Comparison of ENCODE assay signal across 8 cellular contexts in the genomic region with DNA sequence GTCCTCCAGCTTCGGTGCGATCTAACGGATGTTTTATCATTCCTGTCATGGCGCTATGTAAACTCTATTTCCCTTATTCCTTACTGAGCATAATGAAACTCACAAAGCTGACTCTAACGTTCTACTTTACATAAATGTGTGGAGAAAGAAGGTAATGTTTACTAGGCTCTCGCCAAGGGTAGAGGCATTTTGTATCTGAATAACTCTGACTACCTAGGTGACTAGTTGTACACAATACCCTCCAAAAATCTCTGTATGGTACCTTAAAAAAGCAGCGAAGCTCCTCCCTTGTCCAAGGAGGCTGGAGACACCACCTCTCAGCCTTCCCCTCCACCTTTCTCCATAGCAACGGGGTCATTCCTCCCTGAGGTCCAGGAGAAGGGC. TPM values are rescaled to one million over a fixed set of nuclear protein-coding genes. Genes with fewer than 3 reads are reported as not detected.
DNase-seq lines count a peak whose midpoint lies in the region; ATAC-seq and TF ChIP-seq lines count a peak whose summit lies in the region.

No MANE protein-coding gene starts in this region.

- peaks cover 10% of the 10 kb centered on the region for H3K79me1 ChIP-seq in mesendoderm (ENCODE audit: low read length)

- H3K4ac ChIP-seq in mesendoderm (ENCODE audit: low read depth, low read length) = no peak overlapping the region

- H3K9me3 ChIP-seq in OCI-LY3 (ENCODE audit: insufficient read depth, low read length) = 0 out of 2 replicates have a peak, but pooled peaks cover 2% of the 10 kb centered on the region
- peaks cover 0 to 66% (median 46%) of the 10 kb centered on the region in 8 donors for H3K9me3 ChIP-seq in spleen

- H3K4me2 ChIP-seq in OCI-LY3 (ENCODE audit: low read length) = peak overlapping the region; percentile 72
- no peak overlapping the region for H3K4me2 ChIP-seq in mesendoderm (ENCODE audit: low read length)

- H2BK15ac ChIP-seq in mesendoderm (replicated peaks; ENCODE audit: low read depth) = no peak overlapping the region

- no peak for TF ChIP-seq POLR2A in spleen (IDR thresholded peaks at IDR 0.05)

- H2AK5ac ChIP-seq in mesendoderm (ENCODE audit: low read length) = no peak overlapping the region

- H3K18ac ChIP-seq in mesendoderm (ENCODE audit: low read length) = no peak overlapping the region

- ATAC-seq in GM19397 (IDR thresholded peaks at IDR 0.05; ENCODE audit: unreplicated experiment) (peak; percentile 21), HG02885 (IDR thresholded peaks at IDR 0.05; ENCODE audit: poor library complexity, unreplicated experiment) (no peak)

- WGBS in spleen, 5 donors = 56 to 67% (median 60%) methylated on average over 7 to 8 of the region's 8 CpGs
- WGBS in mesendoderm (ENCODE audit: extremely low coverage, insufficient coverage, low lambda C conversion rate) = no CpG with 5 or more reads among the region's 8 CpGs

- H3K4me1 ChIP-seq in OCI-LY3 (ENCODE audit: low read length) = peaks cover 10% of the 10 kb centered on the region
- H3K4me1 ChIP-seq in spleen = peaks cover 5 to 20% (median 14%) of the 10 kb centered on the region in 6 donors
- peaks cover 2% of the 10 kb centered on the region for H3K4me1 ChIP-seq in mesendoderm (ENCODE audit: control insufficient read depth, low read depth, low read length)

- no peak overlapping the region for H2BK5ac ChIP-seq in mesendoderm (ENCODE audit: low read length)

- TF ChIP-seq CTCF in OCI-LY3 (IDR thresholded peaks at IDR 0.05; ENCODE audit: low read depth, low read length) (no peak; the same call in 1 of the 2 replicates), fibroblast of the aortic adventitia (IDR thresholded peaks at IDR 0.05; ENCODE audit: insufficient read depth, low read length) (no peak), spleen (IDR thresholded peaks at IDR 0.05 in 8 of 11, conservative IDR thresholded peaks at IDR 0.05 in 3 of 11) (no peak)

- no peaks in the 10 kb centered on the region for H3K27me3 ChIP-seq in OCI-LY3 (ENCODE audit: low read depth, low read length)
- H3K27me3 ChIP-seq in spleen (replicated peaks in 1 of 7) = no peaks in the 10 kb centered on the region
- H3K27me3 ChIP-seq in mesendoderm (ENCODE audit: insufficient read depth, low read length, poor library complexity) = no peaks in the 10 kb centered on the region

- no peaks in the 10 kb centered on the region for H4K20me1 ChIP-seq in OCI-LY3 (ENCODE audit: insufficient read depth, low read length)

- DNase-seq in fibroblast of the aortic adventitia (ENCODE audit: low read depth) (no peak), spleen (no peak), dedifferentiated amniotic fluid mesenchymal stem cell (ENCODE audit: extremely low spot score) (no peak), mesendoderm (no peak), NCI-H510A treated with DMSO at 0.1 percent for 48 hours (lab: John Stamatoyannopoulos, UW) (no peak)

- H4K8ac ChIP-seq in mesendoderm (ENCODE audit: low read depth, low read length) = no peak overlapping the region

- H3K36me3 ChIP-seq in OCI-LY3 (replicated peaks; ENCODE audit: low read depth, low read length) = peaks cover 25% of the 10 kb centered on the region
- peaks cover 0 to 34% (median 9%) of the 10 kb centered on the region in 6 donors for H3K36me3 ChIP-seq in spleen
- H3K36me3 ChIP-seq in mesendoderm (ENCODE audit: control insufficient read depth, insufficient read depth, low read length) = no peaks in the 10 kb centered on the region

- H3K9ac ChIP-seq in OCI-LY3 (ENCODE audit: low read length) = peak overlapping the region; percentile 14; the same call in 1 of the 2 replicates
- H3K9ac ChIP-seq in mesendoderm (ENCODE audit: low read length) = no peak overlapping the region

- no peak overlapping the region for H3K56ac ChIP-seq in mesendoderm (ENCODE audit: low read length)

- no peak overlapping the region for H3K23ac ChIP-seq in mesendoderm (ENCODE audit: low read length)

- H2AFZ ChIP-seq in OCI-LY3 (ENCODE audit: low read depth, low read length) = peak overlapping the region; percentile 98

- intact Hi-C loops in spleen (cut with DNase I; ENCODE audit: low total_unique reads) = no loop called here

- H3K79me2 ChIP-seq in OCI-LY3 (ENCODE audit: low read length) = peaks cover 14% of the 10 kb centered on the region
- no peaks in the 10 kb centered on the region for H3K79me2 ChIP-seq in mesendoderm (ENCODE audit: control insufficient read depth, insufficient read depth, low read length)

- no peak overlapping the region for H3K27ac ChIP-seq in OCI-LY3 (ENCODE audit: low read length)
- H3K27ac ChIP-seq in spleen = peak overlapping the region in 5 of 8 donors; percentile 34 to 70 (median 58)
- no peak overlapping the region for H3K27ac ChIP-seq in mesendoderm (ENCODE audit: low read depth, low read length)

- peak overlapping the region; percentile 87 for H3K4me3 ChIP-seq in OCI-LY3 (ENCODE audit: low read length)
- peak overlapping the region; percentile 85 for H3K4me3 ChIP-seq in fibroblast of the aortic adventitia (ENCODE audit: low read depth, low read length)
- H3K4me3 ChIP-seq in spleen = peak overlapping the region; percentile 76 to 97 (median 86)
- H3K4me3 ChIP-seq in mesendoderm (ENCODE audit: low read length) = no peak overlapping the region

- H2BK120ac ChIP-seq in mesendoderm (ENCODE audit: low read depth, low read length) = no peak overlapping the region

- no peak overlapping the region for H4K5ac ChIP-seq in mesendoderm (ENCODE audit: low read length)

RNA-seq across cellular contexts. Expression of gene ZNF530, which starts 0.3 kb away (rescaled TPM):
- total RNA-seq in fibroblast of the aortic adventitia (ENCODE audit: low replicate concordance) (1.1 and 5.6 TPM in 2 replicates), spleen (1 to 10 TPM; 3.5 to 7.4 (median 4.1) TPM)
- polyA plus RNA-seq in spleen = 1 to 10 TPM; 2.4 to 3.2 (median 2.9) TPM
- 4.8 TPM for polyA plus RNA-seq in mesendoderm (2013, experiment 1 of 2)
- polyA plus RNA-seq in mesendoderm (2013, experiment 2 of 2) = 4.6 TPM

RNA-seq across cellular contexts. Expression of gene ZNF134, which starts 14.7 kb away (rescaled TPM):
- 18.6 and 19.4 TPM in 2 replicates for total RNA-seq in fibroblast of the aortic adventitia (ENCODE audit: low replicate concordance)
- total RNA-seq in spleen = 10 to 100 TPM; 18.3 to 30.7 (median 23.1) TPM
- 1 to 10 TPM; 3.7 to 7.6 (median 5.7) TPM for polyA plus RNA-seq in spleen
- 21.9 TPM for polyA plus RNA-seq in mesendoderm (2013, experiment 1 of 2)
- 23.5 TPM for polyA plus RNA-seq in mesendoderm (2013, experiment 2 of 2)

RNA-seq across cellular contexts. Expression of gene ZIK1, which starts 15.4 kb away (rescaled TPM):
- total RNA-seq in fibroblast of the aortic adventitia (ENCODE audit: low replicate concordance) (4.2 and 11.0 TPM in 2 replicates), spleen (10 to 100 TPM in 3 of 7 donors, 1 to 10 TPM in 4; 5.1 to 12.0 (median 8.6) TPM)
- polyA plus RNA-seq in spleen = 1 to 10 TPM; 3.4 to 4.5 (median 3.7) TPM
- 26.0 TPM for polyA plus RNA-seq in mesendoderm (2013, experiment 1 of 2)
- 25.9 TPM for polyA plus RNA-seq in mesendoderm (2013, experiment 2 of 2)

RNA-seq across cellular contexts. Expression of gene ZNF416, which starts 20.7 kb away (rescaled TPM):
- 3.4 and 8.0 TPM in 2 replicates for total RNA-seq in fibroblast of the aortic adventitia (ENCODE audit: low replicate concordance)
- total RNA-seq in spleen = 1 to 10 TPM; 4.3 to 9.3 (median 6.1) TPM
- polyA plus RNA-seq in spleen = 1 to 10 TPM; 2.1 to 3.8 (median 3.4) TPM
- polyA plus RNA-seq in mesendoderm (2013, experiment 1 of 2) = 6.9 TPM
- 6.9 TPM for polyA plus RNA-seq in mesendoderm (2013, experiment 2 of 2)

RNA-seq across cellular contexts. Expression of gene ZNF211, which starts 33.6 kb away (rescaled TPM):
- total RNA-seq in fibroblast of the aortic adventitia (ENCODE audit: low replicate concordance) (6.2 and 15.0 TPM in 2 replicates), spleen (10 to 100 TPM; 18.9 to 28.4 (median 20.8) TPM)
- 10 to 100 TPM in 2 of 3 donors, 1 to 10 TPM in 1; 9.5 to 14.2 (median 12.3) TPM for polyA plus RNA-seq in spleen
- polyA plus RNA-seq in mesendoderm (2013, experiment 1 of 2) = 5.2 TPM
- 6.1 TPM for polyA plus RNA-seq in mesendoderm (2013, experiment 2 of 2)

Comparison
In these comparisons a context has a peak if more than half of its experiments do, and no peak if none do; other contexts are left out.
1. H3K27ac ChIP-seq: peak in spleen (5 of 8); none in OCI-LY3 (single experiment) and mesendoderm (single experiment).